Comparison of ENCODE assay signal across 8 cellular contexts in the genomic region with DNA sequence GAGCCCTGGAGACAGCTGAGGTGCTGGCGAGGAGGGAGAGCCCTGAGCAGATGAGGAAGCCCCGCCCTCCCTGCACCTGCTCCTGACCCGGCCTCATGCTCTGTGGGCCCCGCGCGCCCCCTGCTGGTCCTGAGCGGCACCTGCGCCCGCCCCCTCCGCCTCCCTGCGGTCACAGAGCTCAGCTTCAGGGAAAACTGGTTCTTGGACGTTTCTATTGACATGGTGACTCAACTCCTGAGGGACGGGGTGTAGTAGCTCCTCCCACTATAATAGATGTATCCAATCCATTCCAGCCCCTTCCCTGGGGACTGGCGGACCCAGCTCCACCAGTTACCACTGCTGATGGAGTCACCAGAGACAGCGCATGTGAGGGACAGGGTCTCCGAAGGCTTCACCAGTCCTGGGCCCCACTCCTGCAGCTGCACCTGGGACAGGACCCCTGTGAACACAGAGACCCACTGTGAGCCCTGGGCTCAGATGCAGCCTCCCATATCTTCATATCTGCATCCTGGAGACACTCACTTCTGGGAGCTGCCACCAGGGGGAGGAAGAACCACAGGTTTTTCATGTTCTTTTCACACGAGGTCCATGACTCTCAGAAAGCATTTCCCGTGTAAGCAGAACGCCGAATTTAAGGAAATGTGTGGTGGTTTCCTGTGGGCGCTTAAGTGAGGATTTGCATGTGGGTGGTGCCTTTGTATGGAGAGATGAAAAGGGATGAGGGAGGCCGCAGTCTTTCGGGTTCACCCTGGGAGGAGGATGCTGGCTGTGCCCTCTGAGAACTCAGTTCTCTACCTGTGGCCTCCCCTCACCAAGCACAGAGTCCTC.
A peak's percentile ranks its signal among the peaks of the same experiment; 100 is the strongest.
DNase-seq lines count a peak whose midpoint lies in the region; ATAC-seq, FAIRE-seq and TF ChIP-seq lines count a peak whose summit lies in the region.

No MANE protein-coding gene starts in this region.

- H3K4me3 Mint-ChIP-seq in CD4-positive, CD25-positive, alpha-beta regulatory T cell: peak overlapping the region in 2 of 4 donors; percentile 19 to 30
- H3K4me3 Mint-ChIP-seq in activated naive CD4-positive, alpha-beta T cell treated with anti-CD3 and anti-CD28 coated beads, Interleukin-2, amount 50 U/mL, for 24 hours: peak overlapping the region; percentile 57

- peaks cover 0 to 11% (median 6%) of the 10 kb centered on the region in 4 donors for H3K4me1 Mint-ChIP-seq in CD4-positive, CD25-positive, alpha-beta regulatory T cell
- peaks cover 11% of the 10 kb centered on the region for H3K4me1 Mint-ChIP-seq in activated naive CD4-positive, alpha-beta T cell treated with anti-CD3 and anti-CD28 coated beads, Interleukin-2, amount 50 U/mL, for 24 hours

- FAIRE-seq in GM19239 (lab: Jason Lieb, UNC): peak; percentile 97

- no peaks in the 10 kb centered on the region for H3K9me3 ChIP-seq in CD4-positive, CD25-positive, alpha-beta regulatory T cell (ENCODE audit: control insufficient read depth in 2 of 2, low read length in 2 of 2)
- no peaks in the 10 kb centered on the region for H3K9me3 ChIP-seq in testis

- H3K27ac Mint-ChIP-seq in CD4-positive, CD25-positive, alpha-beta regulatory T cell: no peak overlapping the region
- no peak overlapping the region for H3K27ac Mint-ChIP-seq in activated naive CD4-positive, alpha-beta T cell treated with anti-CD3 and anti-CD28 coated beads, Interleukin-2, amount 50 U/mL, for 24 hours

- no peaks in the 10 kb centered on the region for H3K4me1 ChIP-seq in CD4-positive, CD25-positive, alpha-beta regulatory T cell (ENCODE audit: control insufficient read depth, insufficient read depth, low read length, poor library complexity, severe bottlenecking)
- peaks cover 11% of the 10 kb centered on the region for H3K4me1 ChIP-seq in testis

- H3K4me3 ChIP-seq in CD4-positive, CD25-positive, alpha-beta regulatory T cell (ENCODE audit: low read depth, low read length): no peak overlapping the region
- no peak overlapping the region for H3K4me3 ChIP-seq in testis

- 28 to 42% methylated on average over 23 of the region's 23 CpGs for WGBS in testis, 2 donors

- no peak overlapping the region for H3K27ac ChIP-seq in CD4-positive, CD25-positive, alpha-beta regulatory T cell (ENCODE audit: insufficient read depth, low read length, poor library complexity, severe bottlenecking)
- H3K27ac ChIP-seq in testis: no peak overlapping the region

- peaks cover 16% of the 10 kb centered on the region for H3K27me3 ChIP-seq in CD4-positive, CD25-positive, alpha-beta regulatory T cell (ENCODE audit: control insufficient read depth, insufficient read depth, low read length)
- H3K27me3 ChIP-seq in testis: no peaks in the 10 kb centered on the region

- DNase-seq in CD4-positive, CD25-positive, alpha-beta regulatory T cell: peak; percentile 59 to 73 (median 69)
- DNase-seq in GM19239 (ENCODE audit: insufficient read length, low spot score) (no peak), M059J (ENCODE audit: low read depth) (peak; percentile 50), SW 1271 (lab: John Stamatoyannopoulos, UW) (peak; percentile 32 to 73), lung microvascular endothelial cell (ENCODE audit: low read depth in 2 of 2) (peak; percentile 22 to 37), testis (peak; percentile 85)

- H3K27me3 Mint-ChIP-seq in CD4-positive, CD25-positive, alpha-beta regulatory T cell: peaks cover 42% of the 10 kb centered on the region
- peaks cover 24% of the 10 kb centered on the region for H3K27me3 Mint-ChIP-seq in activated naive CD4-positive, alpha-beta T cell treated with anti-CD3 and anti-CD28 coated beads, Interleukin-2, amount 50 U/mL, for 24 hours

- TF ChIP-seq POLR2A in testis (IDR thresholded peaks at IDR 0.05): no peak

- peak; percentile 42 to 61 (median 58) for TF ChIP-seq CTCF in testis (IDR thresholded peaks at IDR 0.05)

- intact Hi-C loops in testis (cut with DNase I; ENCODE audit: low total_unique reads): no loop called here

- H3K36me3 Mint-ChIP-seq in CD4-positive, CD25-positive, alpha-beta regulatory T cell: no peaks in the 10 kb centered on the region
- no peaks in the 10 kb centered on the region for H3K36me3 Mint-ChIP-seq in activated naive CD4-positive, alpha-beta T cell treated with anti-CD3 and anti-CD28 coated beads, Interleukin-2, amount 50 U/mL, for 24 hours

- peak; percentile 68 to 69 for ATAC-seq in CD4-positive, CD25-positive, alpha-beta regulatory T cell (ENCODE audit: low read depth in 2 of 2)
- ATAC-seq in GM19395 (IDR thresholded peaks at IDR 0.05; ENCODE audit: unreplicated experiment): no peak

- H3K9me3 Mint-ChIP-seq in CD4-positive, CD25-positive, alpha-beta regulatory T cell: peaks cover 0 to 1% (median 0%) of the 10 kb centered on the region in 7 donors
- no peaks in the 10 kb centered on the region for H3K9me3 Mint-ChIP-seq in activated naive CD4-positive, alpha-beta T cell treated with anti-CD3 and anti-CD28 coated beads, Interleukin-2, amount 50 U/mL, for 24 hours

- H3K36me3 ChIP-seq in CD4-positive, CD25-positive, alpha-beta regulatory T cell (ENCODE audit: control insufficient read depth, insufficient read depth, low read length): no peaks in the 10 kb centered on the region
- H3K36me3 ChIP-seq in testis (ENCODE audit: low read depth, missing control alignments): no peaks in the 10 kb centered on the region
